8 cellular contexts compared by ENCODE assay signal in the genomic region with DNA sequence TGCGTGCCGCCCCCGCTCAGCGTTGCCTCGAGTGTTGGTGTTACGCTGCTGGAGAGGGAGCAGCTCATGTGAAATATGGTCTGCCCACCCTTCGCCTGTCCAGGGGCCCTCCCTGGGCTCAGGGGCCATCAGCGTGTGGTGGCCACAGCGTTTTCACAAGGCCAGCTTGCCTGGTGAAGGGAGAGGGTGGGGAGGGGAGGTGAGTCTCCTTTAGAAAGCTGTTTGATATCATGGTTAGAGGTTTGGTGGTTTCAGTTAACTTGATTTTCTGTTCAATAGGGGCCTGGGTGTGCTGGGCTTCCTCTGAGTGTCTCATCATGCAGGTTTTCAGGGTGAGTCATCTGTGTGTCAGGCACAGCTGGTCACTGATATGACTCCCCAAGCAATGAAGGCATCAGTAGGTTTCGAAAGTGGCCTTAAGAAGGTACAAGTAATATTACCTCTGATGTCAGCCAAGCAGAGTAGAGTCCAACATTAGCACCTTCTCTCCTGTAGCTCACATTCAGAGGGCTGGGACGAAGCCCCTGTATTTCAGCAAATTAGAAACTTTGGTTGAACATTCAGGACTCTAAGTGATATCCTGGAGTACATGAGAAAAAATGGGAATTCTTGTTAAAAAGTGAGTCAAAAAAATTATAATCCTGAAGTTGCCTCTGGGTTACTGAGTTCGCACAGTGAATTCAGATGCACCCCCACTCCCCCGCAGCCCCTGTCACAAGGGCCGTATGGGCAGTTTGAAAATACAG.
DNase-seq lines count a peak whose midpoint lies in the region; ATAC-seq and TF ChIP-seq lines count a peak whose summit lies in the region.

No MANE protein-coding gene starts in this region.

- H3K79me2 ChIP-seq in Loucy (ENCODE audit: insufficient read depth, low read length) = peaks cover 4% of the 10 kb centered on the region; the same call in 1 of the 2 replicates

- no peaks in the 10 kb centered on the region for H4K20me1 ChIP-seq in Loucy (ENCODE audit: insufficient read depth, low read length, poor library complexity, severe bottlenecking)

- H3K36me3 ChIP-seq in Loucy (ENCODE audit: insufficient read depth, low read length) (no peaks in the 10 kb centered on the region; the same call in 1 of the 2 replicates), mucosa of descending colon (ENCODE audit: low read depth) (no peaks in the 10 kb centered on the region)

- peak; percentile 61 for ATAC-seq in GM18520 (IDR thresholded peaks at IDR 0.05; ENCODE audit: unreplicated experiment)
- ATAC-seq in mucosa of descending colon = peak; percentile 81
- ATAC-seq in GM18909 (IDR thresholded peaks at IDR 0.05; ENCODE audit: poor library complexity, unreplicated experiment) = no peak

- H3K9ac ChIP-seq in Loucy (ENCODE audit: low read depth, low read length, poor library complexity, severe bottlenecking) = peak overlapping the region; percentile 7

- peaks cover 38% of the 10 kb centered on the region for H3K36me3 Mint-ChIP-seq in brain

- peak overlapping the region in 3 of 5 experiments; percentile 66 to 85 (median 84) for H3K27ac Mint-ChIP-seq in brain

- no peaks in the 10 kb centered on the region for H3K9me3 Mint-ChIP-seq in brain

- H3K4me3 ChIP-seq in Loucy (ENCODE audit: low read length, poor library complexity, severe bottlenecking) = peak overlapping the region; percentile 3
- H3K4me3 ChIP-seq in mucosa of descending colon = no peak overlapping the region

- peak overlapping the region; percentile 50 for H3K4me2 ChIP-seq in Loucy (ENCODE audit: low read depth, low read length, poor library complexity, severe bottlenecking)

- intact Hi-C loops in mucosa of descending colon (cut with DNase I, micrococcal nuclease) = no loop called here

- no peak for TF ChIP-seq CTCF in Loucy (conservative IDR thresholded peaks at IDR 0.05; ENCODE audit: low read length)
- TF ChIP-seq CTCF in brain (conservative IDR thresholded peaks at IDR 0.05) = no peak
- TF ChIP-seq CTCF in mucosa of descending colon (IDR thresholded peaks at IDR 0.05) = no peak

- no peaks in the 10 kb centered on the region for H3K9me2 ChIP-seq in Loucy (replicated peaks; ENCODE audit: low read depth, low read length)

- H3K9me3 ChIP-seq in Loucy (ENCODE audit: insufficient read depth, low read depth, low read length) (no peaks in the 10 kb centered on the region), mucosa of descending colon (no peaks in the 10 kb centered on the region)

- H3K27me3 ChIP-seq in Loucy (ENCODE audit: insufficient read depth, low read length, poor library complexity, severe bottlenecking) = no peaks in the 10 kb centered on the region

- peak in 1 of 3 donors; percentile 14 for DNase-seq in mucosa of descending colon
- no peak for DNase-seq in NCI-H82 (lab: John Stamatoyannopoulos, UW)
- no peak for DNase-seq in GF-D8 (lab: John Stamatoyannopoulos, UW)
- DNase-seq in NCI-H187 (lab: John Stamatoyannopoulos, UW) = no peak

- no peaks in the 10 kb centered on the region for H3F3A ChIP-seq in Loucy (ENCODE audit: low read depth)

- peaks cover 38% of the 10 kb centered on the region for H3K4me1 Mint-ChIP-seq in brain

- H2AFZ ChIP-seq in Loucy (ENCODE audit: low read length) = no peak overlapping the region

- H3K4me3 Mint-ChIP-seq in brain = no peak overlapping the region

- H3K4me1 ChIP-seq in Loucy (ENCODE audit: insufficient read depth, low read length, poor library complexity, severe bottlenecking) = peaks cover 36% of the 10 kb centered on the region
- peaks cover 14% of the 10 kb centered on the region for H3K4me1 ChIP-seq in mucosa of descending colon (ENCODE audit: low read depth)

- no peaks in the 10 kb centered on the region for H3K27me3 Mint-ChIP-seq in brain
